In genomic region chr2:235161565-235161964, GRCh38 we compare ENCODE assay signal across 8 cellular contexts.
"Had no signal": no experiment of that assay in that cellular context is flagged by ENCODE, and none has a peak within 500 bp of the region (broad histone marks: within the 10 kb centered on the region; RNA-seq: fewer than 3 reads in every experiment).

No MANE protein-coding gene starts in this region.

- H3K27ac Mint-ChIP-seq: GM23338, H9 had no signal

- H3K4me3 Mint-ChIP-seq: GM23338, H9 had no signal

- H3K27ac ChIP-seq: KMS-11 had no signal

- H3K9ac ChIP-seq: KMS-11 had no signal

- H3K4me2 ChIP-seq: GM23338, KMS-11 had no signal

- FAIRE-seq: H1, H54 had no signal

- H2AFZ ChIP-seq: GM23338 had no signal

- H3K4me3 ChIP-seq: GM23338 had no signal

- ATAC-seq: GM23338 had no signal

- DNase-seq: H9, HCEC 1CT, IMR-90, KBM-7 had no signal
